ENCODE assay signal across 1 cellular context in the genomic region with DNA sequence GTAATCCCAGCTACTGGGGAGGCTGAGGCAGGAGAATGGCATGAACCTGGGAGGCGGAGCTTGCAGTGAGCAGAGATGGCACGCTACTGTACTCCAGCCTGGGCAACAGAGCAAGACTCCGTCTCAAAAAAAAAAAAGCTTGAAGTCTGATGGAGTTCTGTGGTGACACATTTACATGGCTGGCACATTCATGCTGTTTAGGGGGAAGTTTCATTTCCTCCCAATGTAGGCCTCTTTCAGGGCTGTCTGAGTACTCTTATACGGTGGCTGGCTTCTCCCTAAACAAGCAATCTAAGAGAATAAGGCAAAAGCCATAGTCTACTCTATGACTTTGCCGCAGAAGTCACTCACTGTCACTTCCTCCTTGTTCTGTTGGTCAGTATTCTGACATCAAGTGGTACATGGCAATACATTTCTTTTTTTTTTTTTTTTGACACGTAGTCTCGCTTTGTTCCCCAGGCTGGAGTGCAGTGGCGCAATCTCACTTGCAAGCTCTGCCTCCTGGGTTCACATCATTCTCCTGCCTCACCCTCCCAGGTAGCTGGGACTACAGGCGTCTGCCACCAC.
TF ChIP-seq lines count a peak whose summit lies in the region.

No MANE protein-coding gene starts in this region.

TF ChIP-seq in GM23338, 12 proteins besides CTCF, POLR2A, EP300 and RAD21 (continued from another document):
- TF ChIP-seq, protein P1, sequence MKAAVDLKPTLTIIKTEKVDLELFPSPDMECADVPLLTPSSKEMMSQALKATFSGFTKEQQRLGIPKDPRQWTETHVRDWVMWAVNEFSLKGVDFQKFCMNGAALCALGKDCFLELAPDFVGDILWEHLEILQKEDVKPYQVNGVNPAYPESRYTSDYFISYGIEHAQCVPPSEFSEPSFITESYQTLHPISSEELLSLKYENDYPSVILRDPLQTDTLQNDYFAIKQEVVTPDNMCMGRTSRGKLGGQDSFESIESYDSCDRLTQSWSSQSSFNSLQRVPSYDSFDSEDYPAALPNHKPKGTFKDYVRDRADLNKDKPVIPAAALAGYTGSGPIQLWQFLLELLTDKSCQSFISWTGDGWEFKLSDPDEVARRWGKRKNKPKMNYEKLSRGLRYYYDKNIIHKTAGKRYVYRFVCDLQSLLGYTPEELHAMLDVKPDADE (IDR thresholded peaks at IDR 0.05): no peak
- no peak for TF ChIP-seq EZH2phosphoT487 (IDR thresholded peaks at IDR 0.05; ENCODE audit: unreplicated experiment)
- TF ChIP-seq STAT1 (IDR thresholded peaks at IDR 0.05; ENCODE audit: unreplicated experiment): no peak
- no peak for TF ChIP-seq JUNB (IDR thresholded peaks at IDR 0.05; ENCODE audit: unreplicated experiment)
- no peak for TF ChIP-seq CREB1 (CRISPR knock-in tag; IDR thresholded peaks at IDR 0.05; ENCODE audit: low read depth)
- TF ChIP-seq, protein P2, sequence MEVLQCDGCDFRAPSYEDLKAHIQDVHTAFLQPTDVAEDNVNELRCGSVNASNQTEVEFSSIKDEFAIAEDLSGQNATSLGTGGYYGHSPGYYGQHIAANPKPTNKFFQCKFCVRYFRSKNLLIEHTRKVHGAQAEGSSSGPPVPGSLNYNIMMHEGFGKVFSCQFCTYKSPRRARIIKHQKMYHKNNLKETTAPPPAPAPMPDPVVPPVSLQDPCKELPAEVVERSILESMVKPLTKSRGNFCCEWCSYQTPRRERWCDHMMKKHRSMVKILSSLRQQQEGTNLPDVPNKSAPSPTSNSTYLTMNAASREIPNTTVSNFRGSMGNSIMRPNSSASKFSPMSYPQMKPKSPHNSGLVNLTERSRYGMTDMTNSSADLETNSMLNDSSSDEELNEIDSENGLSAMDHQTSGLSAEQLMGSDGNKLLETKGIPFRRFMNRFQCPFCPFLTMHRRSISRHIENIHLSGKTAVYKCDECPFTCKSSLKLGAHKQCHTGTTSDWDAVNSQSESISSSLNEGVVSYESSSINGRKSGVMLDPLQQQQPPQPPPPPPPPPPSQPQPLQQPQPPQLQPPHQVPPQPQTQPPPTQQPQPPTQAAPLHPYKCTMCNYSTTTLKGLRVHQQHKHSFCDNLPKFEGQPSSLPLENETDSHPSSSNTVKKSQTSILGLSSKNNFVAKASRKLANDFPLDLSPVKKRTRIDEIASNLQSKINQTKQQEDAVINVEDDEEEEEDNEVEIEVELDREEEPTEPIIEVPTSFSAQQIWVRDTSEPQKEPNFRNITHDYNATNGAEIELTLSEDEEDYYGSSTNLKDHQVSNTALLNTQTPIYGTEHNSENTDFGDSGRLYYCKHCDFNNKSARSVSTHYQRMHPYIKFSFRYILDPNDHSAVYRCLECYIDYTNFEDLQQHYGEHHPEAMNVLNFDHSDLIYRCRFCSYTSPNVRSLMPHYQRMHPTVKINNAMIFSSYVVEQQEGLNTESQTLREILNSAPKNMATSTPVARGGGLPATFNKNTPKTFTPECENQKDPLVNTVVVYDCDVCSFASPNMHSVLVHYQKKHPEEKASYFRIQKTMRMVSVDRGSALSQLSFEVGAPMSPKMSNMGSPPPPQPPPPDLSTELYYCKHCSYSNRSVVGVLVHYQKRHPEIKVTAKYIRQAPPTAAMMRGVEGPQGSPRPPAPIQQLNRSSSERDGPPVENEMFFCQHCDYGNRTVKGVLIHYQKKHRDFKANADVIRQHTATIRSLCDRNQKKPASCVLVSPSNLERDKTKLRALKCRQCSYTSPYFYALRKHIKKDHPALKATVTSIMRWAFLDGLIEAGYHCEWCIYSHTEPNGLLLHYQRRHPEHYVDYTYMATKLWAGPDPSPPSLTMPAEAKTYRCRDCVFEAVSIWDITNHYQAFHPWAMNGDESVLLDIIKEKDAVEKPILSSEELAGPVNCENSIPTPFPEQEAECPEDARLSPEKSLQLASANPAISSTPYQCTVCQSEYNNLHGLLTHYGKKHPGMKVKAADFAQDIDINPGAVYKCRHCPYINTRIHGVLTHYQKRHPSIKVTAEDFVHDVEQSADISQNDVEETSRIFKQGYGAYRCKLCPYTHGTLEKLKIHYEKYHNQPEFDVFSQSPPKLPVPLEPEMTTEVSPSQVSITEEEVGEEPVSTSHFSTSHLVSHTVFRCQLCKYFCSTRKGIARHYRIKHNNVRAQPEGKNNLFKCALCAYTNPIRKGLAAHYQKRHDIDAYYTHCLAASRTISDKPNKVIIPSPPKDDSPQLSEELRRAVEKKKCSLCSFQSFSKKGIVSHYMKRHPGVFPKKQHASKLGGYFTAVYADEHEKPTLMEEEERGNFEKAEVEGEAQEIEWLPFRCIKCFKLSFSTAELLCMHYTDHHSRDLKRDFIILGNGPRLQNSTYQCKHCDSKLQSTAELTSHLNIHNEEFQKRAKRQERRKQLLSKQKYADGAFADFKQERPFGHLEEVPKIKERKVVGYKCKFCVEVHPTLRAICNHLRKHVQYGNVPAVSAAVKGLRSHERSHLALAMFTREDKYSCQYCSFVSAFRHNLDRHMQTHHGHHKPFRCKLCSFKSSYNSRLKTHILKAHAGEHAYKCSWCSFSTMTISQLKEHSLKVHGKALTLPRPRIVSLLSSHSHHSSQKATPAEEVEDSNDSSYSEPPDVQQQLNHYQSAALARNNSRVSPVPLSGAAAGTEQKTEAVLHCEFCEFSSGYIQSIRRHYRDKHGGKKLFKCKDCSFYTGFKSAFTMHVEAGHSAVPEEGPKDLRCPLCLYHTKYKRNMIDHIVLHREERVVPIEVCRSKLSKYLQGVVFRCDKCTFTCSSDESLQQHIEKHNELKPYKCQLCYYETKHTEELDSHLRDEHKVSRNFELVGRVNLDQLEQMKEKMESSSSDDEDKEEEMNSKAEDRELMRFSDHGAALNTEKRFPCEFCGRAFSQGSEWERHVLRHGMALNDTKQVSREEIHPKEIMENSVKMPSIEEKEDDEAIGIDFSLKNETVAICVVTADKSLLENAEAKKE (CRISPR knock-in tag; IDR thresholded peaks at IDR 0.05): no peak
TF ChIP-seq in GM23338: peak in this region for 0.
